In the genomic region with DNA sequence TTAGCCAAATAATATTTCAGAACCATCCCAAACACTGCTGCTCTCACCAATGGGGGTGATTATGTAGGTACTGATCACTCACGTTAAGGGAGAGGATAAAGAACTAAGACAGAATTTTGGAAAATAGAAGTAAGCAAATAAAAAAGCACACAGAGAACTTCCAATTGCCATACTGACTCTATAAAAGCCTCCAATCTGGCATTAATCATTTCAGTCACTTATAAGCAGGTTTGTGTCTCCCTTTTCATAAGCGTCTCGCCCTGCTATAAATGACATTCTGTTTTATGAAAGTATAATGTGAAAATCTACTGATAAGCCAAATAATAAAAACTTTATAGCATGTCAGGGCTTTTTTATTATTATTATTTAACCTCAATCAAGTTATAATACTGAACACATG, we compare ENCODE assay signal across 29 cellular contexts.
"Had no signal": no experiment of that assay in that cellular context is flagged by ENCODE, and none has a peak within 500 bp of the region (broad histone marks: within the 10 kb centered on the region; RNA-seq: fewer than 3 reads in every experiment).

No MANE protein-coding gene starts in this region.

- DNase-seq: activated effector memory CD4-positive, alpha-beta T cell treated with anti-CD3 and anti-CD28 coated beads, Interleukin-2, amount 50 U/mL, for 16 hours; activated effector memory CD4-positive, alpha-beta T cell treated with Interleukin-2 at 50 U/mL for 16 hours; activated gamma-delta T cell; activated gamma-delta T cell treated with Interleukin-2 at 50 U/mL for 16 hours; activated naive CD4-positive, alpha-beta T cell; activated naive CD4-positive, alpha-beta T cell treated with anti-CD3 and anti-CD28 coated beads for 36 hours; activated naive CD4-positive, alpha-beta T cell treated with anti-CD3 and anti-CD28 coated beads, Interleukin-2, amount 10 ng/mL, durations not matched to agents 7 days and 5 days; activated naive CD4-positive, alpha-beta T cell treated with anti-CD3 and anti-CD28 coated beads, Interleukin-2, amount 50 U/mL, for 16 hours; activated naive CD4-positive, alpha-beta T cell treated with Interleukin-2 at 50 U/mL for 16 hours; activated naive CD8-positive, alpha-beta T cell treated with anti-CD3 and anti-CD28 coated beads for 36 hours; activated naive CD8-positive, alpha-beta T cell treated with anti-CD3 and anti-CD28 coated beads, Interleukin-2, amount 10 ng/mL, durations not matched to agents 7 days and 5 days; activated naive CD8-positive, alpha-beta T cell treated with anti-CD3 and anti-CD28 coated beads, Interleukin-2, amount 50 U/mL, for 24 hours; activated T-cell treated with anti-CD3 and anti-CD28 coated beads, Interleukin-2, amount 50 U/mL, for 24 hours; activated T-cell treated with anti-CD3 and anti-CD28 coated beads, Interleukin-2, amount 50 U/mL, for 4 hours; activated T-cell treated with anti-CD3 and anti-CD28 coated beads, Interleukin-2, amount 50 U/mL, for 48 hours; activated T-cell treated with anti-CD3 and anti-CD28 coated beads, Interleukin-2, amount 50 U/mL, for 72 hours; adrenal gland; amniotic stem cell; amygdala; anterior cingulate cortex; aorta; body of pancreas; brain microvascular endothelial cell; caudate nucleus; central memory CD4-positive, alpha-beta T cell; cerebellar nuclear complex had no signal

- H3K4me3 ChIP-seq: adrenal gland, ascending aorta, body of pancreas, breast epithelium, cardiac muscle cell had no signal

- H3K9me3 ChIP-seq: adrenal gland, ascending aorta, body of pancreas, breast epithelium had no signal

- H3K4me1 ChIP-seq: adrenal gland, ascending aorta, body of pancreas, breast epithelium had no signal

- H3K27ac ChIP-seq: adrenal gland, ascending aorta, body of pancreas, brain microvascular endothelial cell, breast epithelium, cardiac muscle cell had no signal

- H3K36me3 ChIP-seq: adrenal gland, ascending aorta, brain microvascular endothelial cell, breast epithelium, cardiac muscle cell had no signal

- H3K27me3 ChIP-seq: adrenal gland, ascending aorta, body of pancreas, brain microvascular endothelial cell, breast epithelium, cardiac muscle cell had no signal
